ENCODE assay signal across 14 cellular contexts in the genomic region with DNA sequence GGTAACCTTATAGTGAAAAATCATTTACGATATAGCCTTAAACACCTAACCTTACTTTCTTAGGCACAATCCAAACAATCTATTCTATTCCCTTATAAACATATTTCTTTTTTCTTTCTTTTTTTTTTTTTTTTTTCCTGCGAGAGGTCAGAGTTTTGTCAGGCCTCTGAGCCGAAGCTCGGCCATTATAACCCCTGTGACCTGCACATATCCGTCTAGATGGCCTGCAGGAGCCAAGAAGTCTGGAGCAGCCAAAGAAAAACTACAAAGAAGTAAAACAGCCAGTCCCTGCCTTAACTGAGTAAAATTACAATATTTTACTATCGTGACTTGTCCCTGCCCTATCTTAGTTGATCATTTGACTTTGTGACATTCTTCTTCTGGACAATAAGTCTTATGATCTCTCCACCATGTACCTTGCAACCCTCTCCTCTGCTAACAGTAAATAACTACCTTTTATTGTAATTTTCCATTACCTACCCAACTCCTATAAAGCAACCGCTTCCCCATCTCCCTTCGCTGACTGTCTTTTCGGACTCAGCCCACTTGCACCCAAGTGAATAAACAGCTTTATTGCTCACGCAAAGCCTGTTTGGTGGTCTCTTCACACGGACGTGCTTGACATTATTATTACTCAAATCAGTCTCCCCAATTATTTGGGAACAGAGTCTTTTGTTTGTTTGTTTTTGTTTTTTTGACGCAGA.
DNase-seq lines count a peak whose midpoint lies in the region; ATAC-seq and TF ChIP-seq lines count a peak whose summit lies in the region.
"Had no signal": no experiment of that assay in that cellular context is flagged by ENCODE, and none has a peak within 500 bp of the region (broad histone marks: within the 10 kb centered on the region; RNA-seq: fewer than 3 reads in every experiment).

No MANE protein-coding gene starts in this region.

- peak overlapping the region; percentile 99 for H3K27ac ChIP-seq in Panc1 (ENCODE audit: low read length)
- H3K27ac ChIP-seq in ectodermal cell (ENCODE audit: insufficient read depth, low read depth, low read length, poor library complexity, severe bottlenecking): peak overlapping the region; percentile 86
- H3K27ac ChIP-seq in transverse colon: peak overlapping the region; percentile 79 to 84 (median 81)
- H3K27ac ChIP-seq: BLaER1 treated with 17β-estradiol and CSF1 and Interleukin-3, amounts not matched to agents 10 nM and 100 nM had no signal

- no peak overlapping the region for H3K4me3 Mint-ChIP-seq in naive thymus-derived CD8-positive, alpha-beta T cell
- H3K4me3 Mint-ChIP-seq: HFFc6; stimulated activated memory B cell treated with anti-CD40 and anti-IgM and Interleukin-4, amounts not matched to agents 10 μg/mL and 1 μg/mL and 100 μg/mL, for 72 hours; T-cell had no signal

- in situ Hi-C loops in Panc1 (cut with HindIII; ENCODE audit: low pct_unique_long_range_greater_than_20kb, low sequenced_read_pairs) (no loop called here), transverse colon (cut with MboI; ENCODE audit: low pct_ligation_motif_present in 1 of 4, low pct_unique_long_range_greater_than_20kb in 1 of 4, low sequenced_read_pairs in 3 of 4) (loop anchor here in 2 of 4 donors (10.0 to 25.0 kb wide), 2 partner anchors 175 to 528 kb away; no protein-coding TSS in a partner anchor)

- H3K27me3 ChIP-seq in Panc1 (ENCODE audit: control insufficient read depth, insufficient read depth, low read length) (no peaks in the 10 kb centered on the region), ectodermal cell (ENCODE audit: control insufficient read depth, insufficient read depth, low read length, poor library complexity, severe bottlenecking) (no peaks in the 10 kb centered on the region), transverse colon (no peaks in the 10 kb centered on the region)
- H3K27me3 ChIP-seq: BLaER1 treated with 17β-estradiol and CSF1 and Interleukin-3, amounts not matched to agents 10 nM and 100 nM; thyroid gland had no signal

- TF ChIP-seq CTCF in Panc1 (IDR thresholded peaks at IDR 0.05): no peak
- TF ChIP-seq CTCF in transverse colon (IDR thresholded peaks at IDR 0.05): no peak

- intact Hi-C loops in Panc1 (cut with micrococcal nuclease; ENCODE audit: unreplicated experiment) (loop anchor here (5.0 kb wide), 2 partner anchors 167 to 523 kb away; no protein-coding TSS in a partner anchor), transverse colon (cut with DNase I; ENCODE audit: low total_unique reads) (no loop called here)

- TF ChIP-seq POLR2A in transverse colon (IDR thresholded peaks at IDR 0.05): no peak

- H3K9me3 ChIP-seq in Panc1 (ENCODE audit: control insufficient read depth, insufficient read depth, low read depth, low read length) (peaks cover 65% of the 10 kb centered on the region; the same call in 1 of the 2 replicates), ectodermal cell (ENCODE audit: control insufficient read depth, low read length) (no peaks in the 10 kb centered on the region), transverse colon (no peaks in the 10 kb centered on the region)
- H3K9me3 ChIP-seq: thyroid gland had no signal

- DNase-seq in Panc1 (ENCODE audit: low read depth, low spot score): no peak
- DNase-seq in naive thymus-derived CD8-positive, alpha-beta T cell: no peak
- DNase-seq in transverse colon: no peak
- DNase-seq: activated CD4-positive, alpha-beta T cell treated with anti-CD3 and anti-CD28 coated beads, Interleukin-2, amount 50 U/mL, for 1 hour; T-cell; thyroid gland had no signal

- H3K4me1 ChIP-seq in Panc1 (ENCODE audit: control insufficient read depth, insufficient read depth, low read length) (peaks cover 34% of the 10 kb centered on the region), ectodermal cell (ENCODE audit: control insufficient read depth, insufficient read depth, low read length) (peaks cover 38% of the 10 kb centered on the region), transverse colon (peaks cover 4 to 51% (median 31%) of the 10 kb centered on the region in 4 donors)
- H3K4me1 ChIP-seq: thyroid gland had no signal

- CTCF ChIA-PET in Panc1 (lab: Charles Lee): interaction anchor here (0.6 to 1.1 kb wide), 3 partner anchors 17 to 522 kb away, joined by 3 to 6 read pairs (median 4); no protein-coding TSS in a partner anchor

- POLR2A ChIA-PET in Panc1 (lab: Charles Lee): interaction anchor here (0.7 kb wide), 1 partner anchor 268 kb away, joined by 10 read pairs; no protein-coding TSS in a partner anchor
- POLR2A ChIA-PET in naive thymus-derived CD8-positive, alpha-beta T cell (lab: Charles Lee): interaction anchor here (1.4 kb wide), 1 partner anchor 39 kb away, joined by 3 read pairs; no protein-coding TSS in a partner anchor

- H3K27ac Mint-ChIP-seq in naive thymus-derived CD8-positive, alpha-beta T cell: peak overlapping the region in 6 of 10 donors; percentile 14 to 81 (median 40)
- H3K27ac Mint-ChIP-seq: activated naive CD4-positive, alpha-beta T cell treated with anti-CD3 and anti-CD28 coated beads, Interleukin-2, amount 50 U/mL, for 72 hours; stimulated activated memory B cell treated with anti-CD40 and anti-IgM and Interleukin-4, amounts not matched to agents 10 μg/mL and 1 μg/mL and 100 μg/mL, for 72 hours; T-cell had no signal

- no peaks in the 10 kb centered on the region for H3K27me3 Mint-ChIP-seq in naive thymus-derived CD8-positive, alpha-beta T cell
- H3K27me3 Mint-ChIP-seq: stimulated activated memory B cell treated with anti-CD40 and anti-IgM and Interleukin-4, amounts not matched to agents 10 μg/mL and 1 μg/mL and 100 μg/mL, for 72 hours; T-cell had no signal

- TF ChIP-seq EP300 in transverse colon (IDR thresholded peaks at IDR 0.05; ENCODE audit: low read depth): no peak

- no peaks in the 10 kb centered on the region for H3K9me3 Mint-ChIP-seq in naive thymus-derived CD8-positive, alpha-beta T cell
- H3K9me3 Mint-ChIP-seq: activated naive CD4-positive, alpha-beta T cell treated with anti-CD3 and anti-CD28 coated beads, Interleukin-2, amount 50 U/mL, for 72 hours; HFFc6; stimulated activated memory B cell treated with anti-CD40 and anti-IgM and Interleukin-4, amounts not matched to agents 10 μg/mL and 1 μg/mL and 100 μg/mL, for 72 hours; T-cell had no signal

- WGBS in ectodermal cell, 2 experiments: 84 to 85% methylated on average over 13 of the region's 13 CpGs
- WGBS in transverse colon (ENCODE audit: low coverage in 1 of 2), 2 donors: 82 to 83% methylated on average over 13 of the region's 13 CpGs

- ATAC-seq in Panc1: no peak
- ATAC-seq in naive thymus-derived CD8-positive, alpha-beta T cell: no peak
- no peak for ATAC-seq in GM18502 (IDR thresholded peaks at IDR 0.05; ENCODE audit: poor library complexity, unreplicated experiment)
- ATAC-seq in GM18520 (IDR thresholded peaks at IDR 0.05; ENCODE audit: unreplicated experiment): no peak
- ATAC-seq in GM18873 (IDR thresholded peaks at IDR 0.05; ENCODE audit: low FRiP score, unreplicated experiment): no peak
- ATAC-seq: activated naive CD4-positive, alpha-beta T cell treated with anti-CD3 and anti-CD28 coated beads, Interleukin-2, amount 50 U/mL, for 72 hours; stimulated activated memory B cell treated with anti-CD40 and anti-IgM and Interleukin-4, amounts not matched to agents 10 μg/mL and 1 μg/mL and 100 μg/mL, for 72 hours; T-cell had no signal

- H3K4me1 Mint-ChIP-seq in naive thymus-derived CD8-positive, alpha-beta T cell: peaks cover 24 to 46% (median 27%) of the 10 kb centered on the region in 4 donors
- H3K4me1 Mint-ChIP-seq: stimulated activated memory B cell treated with anti-CD40 and anti-IgM and Interleukin-4, amounts not matched to agents 10 μg/mL and 1 μg/mL and 100 μg/mL, for 72 hours had no signal

- peaks cover 12 to 71% (median 24%) of the 10 kb centered on the region in 3 donors for H3K36me3 Mint-ChIP-seq in naive thymus-derived CD8-positive, alpha-beta T cell
- H3K36me3 Mint-ChIP-seq: activated naive CD4-positive, alpha-beta T cell treated with anti-CD3 and anti-CD28 coated beads, Interleukin-2, amount 50 U/mL, for 72 hours had no signal

- BruUV-seq in Panc1 (replicated peaks; lab: Mats Ljungman, UMichigan): no TSS peak

- H3K36me3 ChIP-seq in Panc1 (ENCODE audit: control insufficient read depth, insufficient read depth, low read length): no peaks in the 10 kb centered on the region
- H3K36me3 ChIP-seq in ectodermal cell (ENCODE audit: control insufficient read depth, insufficient read depth, low read length): no peaks in the 10 kb centered on the region
- no peaks in the 10 kb centered on the region for H3K36me3 ChIP-seq in transverse colon
- H3K36me3 ChIP-seq: thyroid gland had no signal

- H3K4me3 ChIP-seq in Panc1 (ENCODE audit: low read depth in 2 of 2, low read length in 2 of 2) (no peak overlapping the region), ectodermal cell (ENCODE audit: insufficient read depth, low read depth, low read length) (no peak overlapping the region), transverse colon (peak overlapping the region in 1 of 4 donors; percentile 43)
- H3K4me3 ChIP-seq: BLaER1 treated with 17β-estradiol and CSF1 and Interleukin-3, amounts not matched to agents 10 nM and 100 nM; thyroid gland had no signal
